In the genomic region with DNA sequence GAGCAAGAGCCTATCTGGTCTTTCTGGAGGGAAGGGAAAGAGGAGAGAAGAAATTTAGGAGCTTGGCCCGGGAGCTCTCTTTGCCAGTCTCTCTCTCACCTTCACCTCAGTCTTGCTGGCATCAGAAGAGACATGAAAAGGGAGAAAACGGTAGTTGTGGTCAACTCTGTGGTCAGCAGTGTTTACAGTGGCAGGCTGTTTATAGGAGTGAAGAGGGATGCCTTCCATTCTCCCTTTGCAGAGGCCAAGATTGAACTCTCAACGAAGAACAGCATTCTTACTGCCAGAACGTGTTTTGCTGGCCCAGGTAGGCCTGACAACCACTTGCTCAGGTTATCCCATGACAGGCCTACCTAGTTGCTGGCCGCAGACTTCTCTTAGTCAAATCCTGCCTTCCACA, we compare ENCODE assay signal across 20 cellular contexts.
"Had no signal": no experiment of that assay in that cellular context is flagged by ENCODE, and none has a peak within 500 bp of the region (broad histone marks: within the 10 kb centered on the region; RNA-seq: fewer than 3 reads in every experiment).

No MANE protein-coding gene starts in this region.

- H3K36me3 Mint-ChIP-seq: natural killer cell had no signal

- H3K4me3 Mint-ChIP-seq: activated CD4-positive, alpha-beta memory T cell treated with anti-CD3 and anti-CD28 coated beads, Interleukin-2, amount 10 ng/mL, durations not matched to agents 7 days and 5 days; activated CD4-positive, alpha-beta T cell treated with anti-CD3 and anti-CD28 coated beads, Interleukin-2, amount 10 ng/mL, durations not matched to agents 24 days and 14 days; activated T-cell treated with anti-CD3 and anti-CD28 coated beads, Interleukin-2, amount 50 U/mL, for 72 hours; central memory CD8-positive, alpha-beta T cell; natural killer cell had no signal

- H3K4me1 ChIP-seq: left ventricle myocardium inferior, upper lobe of left lung had no signal

- H3K27me3 Mint-ChIP-seq: activated CD4-positive, alpha-beta memory T cell treated with anti-CD3 and anti-CD28 coated beads, Interleukin-2, amount 10 ng/mL, durations not matched to agents 7 days and 5 days; activated CD4-positive, alpha-beta T cell treated with anti-CD3 and anti-CD28 coated beads, Interleukin-2, amount 10 ng/mL, durations not matched to agents 24 days and 14 days had no signal

- H3K9me3 ChIP-seq: upper lobe of left lung had no signal

- FAIRE-seq: colon had no signal

- H3K36me3 ChIP-seq: left ventricle myocardium inferior, upper lobe of left lung had no signal

- H3K27me3 ChIP-seq: upper lobe of left lung had no signal

- DNase-seq: activated CD4-positive, alpha-beta memory T cell treated with anti-CD3 and anti-CD28 coated beads, Interleukin-2, amount 10 ng/mL, durations not matched to agents 7 days and 5 days; activated CD4-positive, alpha-beta T cell treated with anti-CD3 and anti-CD28 coated beads, Interleukin-2, amount 10 ng/mL, durations not matched to agents 24 days and 14 days; activated effector memory CD4-positive, alpha-beta T cell treated with anti-CD3 and anti-CD28 coated beads, Interleukin-2, amount 50 U/mL, for 16 hours; activated naive CD4-positive, alpha-beta T cell treated with anti-CD3 and anti-CD28 coated beads, Interleukin-2, amount 50 U/mL, for 16 hours; activated T-cell treated with anti-CD3 and anti-CD28 coated beads, Interleukin-2, amount 50 U/mL, for 72 hours; aorta; effector memory CD4-positive, alpha-beta T cell; foreskin melanocyte; left ventricle myocardium inferior; midbrain; natural killer cell; retina; stimulated activated CD4-positive, alpha-beta T cell treated with anti-CD3 and anti-CD28 coated beads, Interleukin-2, amount 100 ng/mL, for 48 hours; stimulated activated naive CD8-positive, alpha-beta T cell treated with anti-CD3 and anti-CD28 coated beads, Interleukin-15, Interleukin-2, amounts not matched to agents 100 U/mL and 50 U/mL, for 24 hours; upper lobe of left lung had no signal

- ATAC-seq: activated CD4-positive, CD25-positive, alpha-beta regulatory T cell treated with anti-CD3 and anti-CD28 coated beads, Interleukin-2, amount 50 U/mL, for 24 hours; activated T-cell treated with anti-CD3 and anti-CD28 coated beads, Interleukin-2, amount 50 U/mL, for 72 hours; natural killer cell; stimulated activated naive CD8-positive, alpha-beta T cell treated with anti-CD3 and anti-CD28 coated beads, Interleukin-15, Interleukin-2, amounts not matched to agents 100 U/mL and 50 U/mL, for 24 hours had no signal

- H3K27ac Mint-ChIP-seq: activated CD4-positive, alpha-beta memory T cell treated with anti-CD3 and anti-CD28 coated beads, Interleukin-2, amount 10 ng/mL, durations not matched to agents 7 days and 5 days; activated CD4-positive, alpha-beta T cell treated with anti-CD3 and anti-CD28 coated beads, Interleukin-2, amount 10 ng/mL, durations not matched to agents 24 days and 14 days; activated T-cell treated with anti-CD3 and anti-CD28 coated beads, Interleukin-2, amount 50 U/mL, for 72 hours; natural killer cell; progenitor cell of endocrine pancreas had no signal

- H3K27ac ChIP-seq: left ventricle myocardium inferior, upper lobe of left lung, VCaP had no signal

- H3K9me3 Mint-ChIP-seq: activated CD4-positive, alpha-beta memory T cell treated with anti-CD3 and anti-CD28 coated beads, Interleukin-2, amount 10 ng/mL, durations not matched to agents 7 days and 5 days; activated CD4-positive, alpha-beta T cell treated with anti-CD3 and anti-CD28 coated beads, Interleukin-2, amount 10 ng/mL, durations not matched to agents 24 days and 14 days; activated T-cell treated with anti-CD3 and anti-CD28 coated beads, Interleukin-2, amount 50 U/mL, for 72 hours; central memory CD8-positive, alpha-beta T cell; natural killer cell had no signal

- H3K4me3 ChIP-seq: left ventricle myocardium inferior, upper lobe of left lung had no signal

- H3K4me1 Mint-ChIP-seq: activated CD4-positive, alpha-beta memory T cell treated with anti-CD3 and anti-CD28 coated beads, Interleukin-2, amount 10 ng/mL, durations not matched to agents 7 days and 5 days; activated CD4-positive, alpha-beta T cell treated with anti-CD3 and anti-CD28 coated beads, Interleukin-2, amount 10 ng/mL, durations not matched to agents 24 days and 14 days; central memory CD8-positive, alpha-beta T cell; natural killer cell had no signal
